1 cellular context compared by ENCODE assay signal in the genomic region with DNA sequence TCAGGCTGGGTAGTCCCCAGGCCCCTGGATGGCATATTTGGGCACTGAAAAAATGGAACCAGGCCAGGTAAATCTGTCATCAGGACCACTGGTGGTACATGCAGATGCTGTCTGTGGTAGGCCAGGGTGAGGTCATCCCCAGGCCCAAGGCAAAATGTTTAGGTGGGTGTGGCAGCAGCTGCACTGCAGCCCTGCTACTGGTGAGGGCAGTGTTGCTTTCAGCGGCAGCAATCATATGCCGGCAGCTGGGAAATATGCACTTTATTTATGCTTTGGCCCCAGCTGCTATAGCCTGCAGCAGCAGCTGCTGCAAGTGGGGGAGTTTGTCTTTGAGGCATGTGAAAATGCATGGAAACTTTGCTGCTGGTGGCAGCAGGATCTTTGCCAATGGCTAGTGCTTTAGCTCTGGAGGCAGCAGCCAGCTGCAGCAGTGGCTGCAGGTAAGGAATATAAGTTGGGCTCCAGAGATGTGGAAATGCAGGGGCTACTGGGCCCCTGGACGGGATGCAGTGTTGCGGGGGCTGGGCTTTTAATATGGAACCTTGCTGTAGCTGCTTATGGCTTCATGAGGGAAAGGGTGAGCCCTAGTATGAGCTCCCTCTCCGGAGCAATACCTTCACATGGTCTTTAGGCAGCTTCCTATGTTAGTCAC.
TF ChIP-seq lines count a peak whose summit lies in the region.

No MANE protein-coding gene starts in this region.

TF ChIP-seq in A549, 52 proteins besides CTCF, POLR2A, EP300 and RAD21 (continued from another document):
- TF ChIP-seq HEYL (CRISPR knock-in tag; IDR thresholded peaks at IDR 0.05) (no peak), RCOR1 (IDR thresholded peaks at IDR 0.05; ENCODE audit: low read depth, low read length) (no peak), CHD2 (IDR thresholded peaks at IDR 0.05; ENCODE audit: low read length, partially characterized antibody) (no peak)
